In the genomic region with DNA sequence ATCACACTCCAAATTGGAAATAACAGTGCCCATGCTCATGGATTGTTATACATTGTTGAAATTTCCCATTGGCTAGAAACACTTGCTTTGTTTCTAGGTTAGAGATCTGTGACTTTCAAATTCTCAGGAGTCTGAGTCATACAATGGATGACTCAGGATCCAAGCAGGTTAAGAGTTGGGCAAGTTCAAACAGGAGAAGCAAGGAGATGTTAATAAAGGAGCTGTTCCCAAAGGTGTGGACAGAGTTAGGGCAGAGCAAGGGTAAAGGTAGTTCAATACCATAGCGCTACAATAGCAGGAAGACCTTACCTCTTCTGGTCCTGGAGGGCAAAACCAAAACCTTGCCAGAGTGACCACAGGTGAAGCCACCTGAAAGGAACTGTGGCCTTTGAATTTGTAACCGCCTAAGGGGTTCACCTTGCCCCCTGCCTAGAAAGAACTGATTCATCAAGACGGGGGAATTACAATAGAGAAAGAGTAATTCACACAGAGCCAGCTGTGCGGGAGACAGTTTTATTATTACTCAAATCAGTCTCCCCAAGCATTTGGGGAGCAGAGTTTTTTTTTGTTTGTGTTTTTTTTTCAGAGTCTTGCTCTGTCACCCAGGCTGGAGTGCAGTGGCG, we compare ENCODE assay signal across 8 cellular contexts. TPM values are rescaled to one million over a fixed set of nuclear protein-coding genes. Genes with fewer than 3 reads are reported as not detected.
A peak's percentile ranks its signal among the peaks of the same experiment; 100 is the strongest.
DNase-seq lines count a peak whose midpoint lies in the region; ATAC-seq and TF ChIP-seq lines count a peak whose summit lies in the region.

No MANE protein-coding gene starts in this region.

- H3K36me3 ChIP-seq in H7 (replicated peaks; ENCODE audit: control insufficient read depth, insufficient read depth, low read length): no peaks in the 10 kb centered on the region

- H3K27me3 ChIP-seq in H7 (ENCODE audit: control insufficient read depth, insufficient read depth, low read length): no peaks in the 10 kb centered on the region

- H3K4me3 ChIP-seq in H7 (ENCODE audit: insufficient read depth, low read depth, low read length) (no peak overlapping the region), epithelial cell of esophagus (ENCODE audit: low read length) (no peak overlapping the region)

- no peak for TF ChIP-seq CTCF in epithelial cell of esophagus (IDR thresholded peaks at IDR 0.05; ENCODE audit: insufficient read depth, low read depth, low read length, missing control alignments)

- no peak for TF ChIP-seq POLR2A in GM18505 (IDR thresholded peaks at IDR 0.05; ENCODE audit: borderline replicate concordance, extremely low read depth, insufficient read depth, insufficient read length)

- DNase-seq in 8988T: peak; percentile 48
- peak; percentile 54 for DNase-seq in H7
- DNase-seq in activated CD4-positive, CD25-positive, alpha-beta regulatory T cell treated with anti-CD3 and anti-CD28 coated beads, Interleukin-2, amount 50 U/mL, for 72 hours: peak; percentile 65
- DNase-seq in epithelial cell of esophagus (ENCODE audit: low read depth): peak; percentile 98
- peak; percentile 58 for DNase-seq in putamen (ENCODE audit: low spot score)
- DNase-seq in occipital lobe (lab: John Stamatoyannopoulos, UW): no peak
- DNase-seq in NCI-H345 treated with DMSO at 0.1 percent for 48 hours (lab: John Stamatoyannopoulos, UW; ENCODE audit: unreplicated experiment): no peak

- no peak for ATAC-seq in GM18505 (IDR thresholded peaks at IDR 0.05; ENCODE audit: unreplicated experiment)

RNA-seq across cellular contexts. Expression of a gene that starts 4.2 kb away (rescaled TPM):
- 19.2 and 23.4 TPM in 2 replicates for total RNA-seq in H7 (2014; rRNA removed; shearing (Covaris generic))
- total RNA-seq in occipital lobe: 94.1 TPM

Comparison
In these comparisons a context has a peak if more than half of its experiments do, and no peak if none do; other contexts are left out.
1. DNase-seq: peak in 8988T (single experiment), H7 (single experiment), activated CD4-positive, CD25-positive, alpha-beta regulatory T cell treated with anti-CD3 and anti-CD28 coated beads, Interleukin-2, amount 50 U/mL, for 72 hours (single experiment), epithelial cell of esophagus (single experiment) and putamen (single experiment); none in occipital lobe (single experiment) and NCI-H345 treated with DMSO at 0.1 percent for 48 hours (single experiment).